In genomic region chr11:9689721-9690120, GRCh38 we compare ENCODE assay signal across 12 cellular contexts. TPM values are rescaled to one million over a fixed set of nuclear protein-coding genes. Genes with fewer than 3 reads are reported as not detected.
DNase-seq lines count a peak whose midpoint lies in the region; ATAC-seq and TF ChIP-seq lines count a peak whose summit lies in the region.
"Had no signal": no experiment of that assay in that cellular context is flagged by ENCODE, and none has a peak within 500 bp of the region (broad histone marks: within the 10 kb centered on the region; RNA-seq: fewer than 3 reads in every experiment).

No MANE protein-coding gene starts in this region.

- DNase-seq in Right ventricle myocardium inferior (ENCODE audit: missing footprints) (no peak), cardiac septum (ENCODE audit: low spot score) (no peak), breast epithelium (ENCODE audit: low spot score in 2 of 2) (no peak), aorta (no peak), amniotic stem cell (lab: John Stamatoyannopoulos, UW) (no peak), OCI-M1 (lab: John Stamatoyannopoulos, UW) (no peak)
- DNase-seq: 8988T, erythroblast, NCI-H1092 had no signal

- intact Hi-C loops in Right ventricle myocardium inferior (cut with DNase I) (no loop called here), cardiac septum (cut with DNase I) (loop anchor here (1.0 to 2.0 kb wide), 2 partner anchors 25 to 27 kb away; partner anchors contain the start of gene SWAP70), breast epithelium (cut with DNase I; ENCODE audit: low total_unique reads) (no loop called here), aorta (cut with DNase I) (no loop called here)

- H3K4me1 ChIP-seq in breast epithelium (peaks cover 0 to 33% of the 10 kb centered on the region in 2 donors), mesodermal cell (ENCODE audit: control insufficient read depth, insufficient read depth, low read length, poor library complexity, severe bottlenecking) (peaks cover 22% of the 10 kb centered on the region), aorta (ENCODE audit: control insufficient read depth in 1 of 2, insufficient read depth in 2 of 2, low read length in 2 of 2) (peaks cover 2 to 8% of the 10 kb centered on the region in 2 donors)

- H3K36me3 ChIP-seq in breast epithelium (no peaks in the 10 kb centered on the region), mesodermal cell (ENCODE audit: control insufficient read depth, insufficient read depth, low read length) (peaks cover 14% of the 10 kb centered on the region), aorta (ENCODE audit: control insufficient read depth in 1 of 2, insufficient read depth in 2 of 2, low read length in 1 of 2) (no peaks in the 10 kb centered on the region)

- ATAC-seq in Right ventricle myocardium inferior, result peak; percentile 57
- ATAC-seq in aorta (ENCODE audit: low FRiP score), result peak; percentile 36
- no peak for ATAC-seq in GM21717 (IDR thresholded peaks at IDR 0.05; ENCODE audit: unreplicated experiment)

- H3K4me3 ChIP-seq in breast epithelium (peak overlapping the region in 1 of 3 donors; percentile 26), mesodermal cell (ENCODE audit: extremely low read depth, insufficient read depth, low read length, poor library complexity, severe bottlenecking) (no peak overlapping the region), aorta (ENCODE audit: low read length in 2 of 2) (no peak overlapping the region)
- H3K4me3 ChIP-seq: SK-N-MC had no signal

- H3K27me3 ChIP-seq in breast epithelium, result no peaks in the 10 kb centered on the region
- no peaks in the 10 kb centered on the region for H3K27me3 ChIP-seq in aorta (ENCODE audit: control insufficient read depth in 1 of 2, insufficient read depth in 2 of 2, low read length in 1 of 2)

- H3K27ac ChIP-seq in breast epithelium (peak overlapping the region; percentile 70 to 88), mesodermal cell (ENCODE audit: low read depth, low read length, severe bottlenecking) (peak overlapping the region; percentile 58), aorta (ENCODE audit: low read depth in 1 of 2, low read length in 2 of 2) (peak overlapping the region in 1 of 2 donors; percentile 17)
- H3K27ac ChIP-seq: SK-N-MC had no signal

- no peak for TF ChIP-seq POLR2A in breast epithelium (IDR thresholded peaks at IDR 0.05)

- 94% methylated on average over 3 of the region's 5 CpGs; no CpG with 5 or more reads in 1 of the 2 experiments for WGBS in mesodermal cell (ENCODE audit: insufficient coverage in 2 of 2), 2 experiments
- 10 to 14% methylated on average over 5 of the region's 5 CpGs for WGBS in aorta, 2 donors

- no peaks in the 10 kb centered on the region for H3K9me3 ChIP-seq in breast epithelium
- H3K9me3 ChIP-seq in mesodermal cell (ENCODE audit: control insufficient read depth, low read length), result no peaks in the 10 kb centered on the region
- no peaks in the 10 kb centered on the region for H3K9me3 ChIP-seq in aorta (ENCODE audit: control insufficient read depth, low read length)

- no peak for TF ChIP-seq CTCF in breast epithelium (IDR thresholded peaks at IDR 0.05)

RNA-seq across cellular contexts. Expression of gene SWAP70, which starts 25.8 kb away (rescaled TPM):
- total RNA-seq in Right ventricle myocardium inferior (22.6 TPM), cardiac septum (27.6 TPM), breast epithelium (10 to 100 TPM; 36.8 to 64.5 (median 60.6) TPM), aorta (10 to 100 TPM; 64.4 to 69.0 TPM)
- polyA plus RNA-seq in mesodermal cell (2013, experiment 1 of 2), result 26.1 TPM
- polyA plus RNA-seq in mesodermal cell (2013, experiment 2 of 2), result 27.1 TPM
- 10 to 100 TPM; 15.8 to 29.8 TPM for polyA plus RNA-seq in aorta
